ENCODE assay signal across 21 cellular contexts in the genomic region with DNA sequence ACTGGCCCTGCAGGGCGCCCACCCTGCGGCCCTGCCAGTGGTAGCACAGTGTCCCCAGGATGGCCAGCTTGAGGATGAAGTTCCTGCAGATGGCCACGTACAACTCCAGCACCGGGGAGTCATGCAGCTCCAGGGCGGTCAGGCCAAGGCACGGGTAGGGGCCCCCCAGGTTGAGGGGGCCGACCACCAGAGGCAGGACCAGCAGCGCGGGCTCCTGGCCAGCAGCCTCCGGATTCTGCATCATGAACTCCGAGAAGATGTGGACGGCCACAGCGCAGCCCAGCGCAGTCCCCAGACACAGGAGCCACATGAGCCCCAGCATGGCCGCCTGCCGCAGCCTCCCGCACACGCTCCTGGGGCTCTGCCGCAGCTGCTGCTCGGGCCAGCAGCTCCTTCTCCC.
"Had no signal": no experiment of that assay in that cellular context is flagged by ENCODE, and none has a peak within 500 bp of the region (broad histone marks: within the 10 kb centered on the region; RNA-seq: fewer than 3 reads in every experiment).

No MANE protein-coding gene starts in this region.

- FAIRE-seq: small intestine had no signal

- H2AFZ ChIP-seq: hepatocyte, parathyroid adenoma had no signal

- H3K9me3 ChIP-seq: left ventricle myocardium inferior, psoas muscle, sigmoid colon, spleen, suprapubic skin, thoracic aorta, tibial artery, upper lobe of right lung, uterus had no signal

- H3K79me2 ChIP-seq: hepatocyte, parathyroid adenoma had no signal

- DNase-seq: islet precursor cell; left ventricle myocardium inferior; mesendoderm; naive B cell; natural killer cell; nephron progenitor cell; nucleus accumbens; psoas muscle; sigmoid colon; small intestine; spleen; stimulated activated CD4-positive, alpha-beta T cell treated with anti-CD3 and anti-CD28 coated beads, Interleukin-4, amount 100 ng/mL, for 24 hours; stimulated activated naive CD4-positive, alpha-beta T cell; tibial artery; upper lobe of right lung; uterus had no signal

- H3K4me2 ChIP-seq: hepatocyte had no signal

- H3K36me3 ChIP-seq: left ventricle myocardium inferior, sigmoid colon, spleen, suprapubic skin, thoracic aorta, tibial artery, upper lobe of right lung, uterus had no signal

- ATAC-seq: natural killer cell, psoas muscle, upper lobe of right lung had no signal

- H3K4me3 ChIP-seq: hepatocyte, left ventricle myocardium inferior, lung, psoas muscle, sigmoid colon, spleen, suprapubic skin, thoracic aorta, tibial artery, upper lobe of right lung, uterus had no signal

- H3K27ac ChIP-seq: hepatocyte, left ventricle myocardium inferior, parathyroid adenoma, psoas muscle, sigmoid colon, spleen, suprapubic skin, thoracic aorta, tibial artery, upper lobe of right lung, uterus had no signal

- H3K4me1 ChIP-seq: left ventricle myocardium inferior, parathyroid adenoma, psoas muscle, sigmoid colon, spleen, suprapubic skin, tibial artery, upper lobe of right lung, uterus had no signal

- H3K9ac ChIP-seq: parathyroid adenoma had no signal

- H3K27me3 ChIP-seq: hepatocyte, sigmoid colon, suprapubic skin, upper lobe of right lung had no signal
